ENCODE assay signal across 8 cellular contexts in the genomic region with DNA sequence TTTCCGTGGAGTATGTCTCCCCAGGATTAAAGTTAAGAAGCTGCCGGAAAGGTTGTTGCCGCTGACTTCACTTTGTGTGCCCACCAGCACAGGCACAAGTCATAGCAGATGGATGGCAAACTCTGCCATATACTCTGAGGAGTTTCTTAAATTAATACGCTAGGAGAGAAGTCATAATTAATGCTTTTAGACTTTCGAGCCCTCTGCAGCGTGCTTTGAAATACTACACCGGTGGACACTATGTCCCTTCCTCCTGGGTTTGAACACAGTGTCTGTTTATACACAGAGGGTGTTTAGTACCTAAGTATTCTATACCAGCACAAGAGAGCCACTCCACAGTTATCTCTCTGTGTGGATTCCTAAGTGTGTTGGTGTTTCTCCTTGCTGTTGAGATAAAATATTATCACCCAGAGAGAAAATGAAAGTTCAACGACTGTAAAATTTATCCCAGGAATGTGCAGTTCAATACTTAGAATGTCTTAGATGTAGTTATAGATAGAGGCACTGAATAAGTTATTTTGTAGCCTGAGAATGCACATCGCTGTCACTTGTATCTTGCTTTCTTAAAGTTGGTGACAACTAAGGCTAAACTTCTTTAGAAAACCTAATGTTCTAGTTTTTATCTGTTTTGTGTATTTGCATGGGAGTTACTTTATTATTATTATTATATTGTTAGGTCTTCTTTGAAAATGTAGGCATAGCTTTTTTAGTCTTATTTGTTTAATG. TPM values are rescaled to one million over a fixed set of nuclear protein-coding genes. Genes with fewer than 3 reads are reported as not detected.
DNase-seq lines count a peak whose midpoint lies in the region; ATAC-seq and TF ChIP-seq lines count a peak whose summit lies in the region.

No MANE protein-coding gene starts in this region.

- H3K9ac ChIP-seq in duodenal mucosa (ENCODE audit: low read depth in 1 of 2, low read length in 2 of 2) = peak overlapping the region; percentile 76 to 91
- H3K9ac ChIP-seq in muscle layer of colon (ENCODE audit: low read length) = peak overlapping the region; percentile 92

- H3K36me3 ChIP-seq in PC-9 (ENCODE audit: low read depth) (no peaks in the 10 kb centered on the region), duodenal mucosa (ENCODE audit: control insufficient read depth in 1 of 2, insufficient read depth in 2 of 2, low read length in 2 of 2) (no peaks in the 10 kb centered on the region), muscle layer of colon (ENCODE audit: insufficient read depth, low read length) (no peaks in the 10 kb centered on the region)

- H3K27me3 ChIP-seq in PC-9 (ENCODE audit: insufficient read depth, low read depth) = no peaks in the 10 kb centered on the region
- no peaks in the 10 kb centered on the region for H3K27me3 ChIP-seq in duodenal mucosa (ENCODE audit: control insufficient read depth in 1 of 2, insufficient read depth in 2 of 2, low read length in 2 of 2)
- H3K27me3 ChIP-seq in muscle layer of colon (ENCODE audit: control insufficient read depth in 1 of 2, insufficient read depth in 2 of 2, low read length in 2 of 2) = no peaks in the 10 kb centered on the region

- ATAC-seq in GM18520 (IDR thresholded peaks at IDR 0.05; ENCODE audit: unreplicated experiment) = no peak

- H3K79me2 ChIP-seq in PC-9 (ENCODE audit: low read depth) = peaks cover 61% of the 10 kb centered on the region

- CTCF ChIA-PET in PC-9 (lab: Charles Lee) = no interaction called here

- peak; percentile 75 for DNase-seq in NOMO-1 treated with DMSO at 0.1 percent for 48 hours (lab: John Stamatoyannopoulos, UW; ENCODE audit: unreplicated experiment)
- no peak for DNase-seq in NOMO-1 treated with dmso at 0.1 percent for 144 hours (lab: John Stamatoyannopoulos, UW; ENCODE audit: unreplicated experiment)
- peak in 1 of 2 experiments; percentile 40 for DNase-seq in PC-9
- no peak for DNase-seq in activated gamma-delta T cell (lab: John Stamatoyannopoulos, UW)
- no peak for DNase-seq in effector CD4-positive, alpha-beta T cell

- BruUV-seq in PC-9 (replicated peaks; lab: Mats Ljungman, UMichigan) = no TSS peak

- H3K4me2 ChIP-seq in PC-9 = peak overlapping the region; percentile 90

- TF ChIP-seq CTCF in PC-9 (conservative IDR thresholded peaks at IDR 0.05) = no peak

- H2AFZ ChIP-seq in PC-9 = peak overlapping the region; percentile 88

- H3K4me3 ChIP-seq in PC-9 = peak overlapping the region; percentile 85
- H3K4me3 ChIP-seq in duodenal mucosa (ENCODE audit: low read depth in 1 of 2, low read length in 2 of 2) = peak overlapping the region; percentile 83
- H3K4me3 ChIP-seq in muscle layer of colon (ENCODE audit: low read depth in 1 of 2, low read length in 2 of 2) = peak overlapping the region; percentile 91 to 93

- H3F3A ChIP-seq in PC-9 (ENCODE audit: insufficient read depth, low read depth) = peaks cover 15% of the 10 kb centered on the region

- H3K4me1 ChIP-seq in PC-9 (replicated peaks; ENCODE audit: insufficient read depth) = peaks cover 53% of the 10 kb centered on the region
- H3K4me1 ChIP-seq in duodenal mucosa (ENCODE audit: control insufficient read depth in 1 of 2, insufficient read depth in 2 of 2, low read length in 2 of 2) = peaks cover 37 to 39% of the 10 kb centered on the region in 2 donors
- peaks cover 38% of the 10 kb centered on the region for H3K4me1 ChIP-seq in muscle layer of colon (ENCODE audit: insufficient read depth, low read length)

- H3K9me3 ChIP-seq in PC-9 (ENCODE audit: insufficient read depth, low read depth) (no peaks in the 10 kb centered on the region), duodenal mucosa (ENCODE audit: control insufficient read depth in 1 of 2, low read length in 2 of 2) (no peaks in the 10 kb centered on the region), muscle layer of colon (ENCODE audit: low read length) (no peaks in the 10 kb centered on the region)

- H4K20me1 ChIP-seq in PC-9 (ENCODE audit: insufficient read depth) = no peaks in the 10 kb centered on the region

- peak overlapping the region; percentile 88 for H3K27ac ChIP-seq in PC-9
- H3K27ac ChIP-seq in duodenal mucosa (ENCODE audit: low read depth, low read length) = peak overlapping the region; percentile 98
- H3K27ac ChIP-seq in muscle layer of colon (ENCODE audit: low read depth, low read length) = peak overlapping the region; percentile 94

- H3K9me2 ChIP-seq in PC-9 (ENCODE audit: insufficient read depth) = no peaks in the 10 kb centered on the region

- POLR2A ChIA-PET in PC-9 (lab: Charles Lee; ENCODE audit: unreplicated experiment) = interaction anchor here (0.6 to 0.7 kb wide), 4 partner anchors 18 to 1342 kb away, joined by 4 to 8 read pairs (median 6); no protein-coding TSS in a partner anchor

- intact Hi-C loops in PC-9 (cut with micrococcal nuclease; ENCODE audit: unreplicated experiment) = loop anchor here (1.0 to 10.0 kb wide), 3 partner anchors 61 to 506 kb away; no protein-coding TSS in a partner anchor

RNA-seq across cellular contexts. Expression of a gene that starts 1.6 kb away (rescaled TPM):
- 122 and 176 TPM in 2 replicates for total RNA-seq in PC-9 (2021)
